Comparison of ENCODE assay signal across 9 cellular contexts in the genomic region with DNA sequence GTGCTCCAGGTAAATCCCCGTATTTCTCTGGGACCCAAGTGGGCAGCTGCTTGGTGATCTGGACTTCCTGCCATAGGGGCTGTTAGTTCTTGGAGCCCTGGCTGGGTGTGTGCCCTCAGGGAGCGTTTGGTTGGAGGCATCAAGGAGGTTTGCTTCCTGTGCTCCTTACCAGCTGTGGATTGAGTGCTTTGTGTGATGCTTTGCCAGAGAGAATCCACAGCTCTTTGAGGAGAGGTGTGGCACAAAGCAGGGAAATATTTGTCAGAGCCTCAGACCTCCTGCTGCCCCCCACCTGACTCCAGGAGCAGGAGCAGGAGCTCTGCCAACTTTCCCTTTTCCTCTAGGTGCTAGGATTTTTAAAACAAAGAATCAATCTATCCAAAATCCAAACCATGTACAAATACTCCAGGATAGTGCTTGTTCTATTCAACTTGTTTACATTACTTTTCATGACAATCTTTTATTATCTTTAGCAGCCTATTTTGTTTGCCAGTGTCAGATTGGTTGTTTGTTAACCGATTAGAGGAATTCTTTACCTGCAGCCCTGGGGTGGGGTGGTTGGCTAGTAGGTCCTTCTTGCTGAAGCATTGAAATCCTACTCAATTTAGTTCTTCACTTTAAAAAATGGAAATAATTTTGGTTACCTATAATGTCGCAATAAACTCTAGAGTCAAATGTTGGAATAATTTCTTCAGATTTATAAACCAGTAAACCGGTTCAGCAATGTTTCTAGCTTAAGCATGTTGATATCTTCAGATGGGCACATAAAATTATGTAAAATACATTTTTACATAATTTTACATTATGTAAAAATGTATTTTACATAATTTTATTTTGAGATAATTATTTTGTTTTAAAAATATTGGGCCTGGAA. TPM values are rescaled to one million over a fixed set of nuclear protein-coding genes. Genes with fewer than 3 reads are reported as not detected.
A peak's percentile ranks its signal among the peaks of the same experiment; 100 is the strongest.
DNase-seq lines count a peak whose midpoint lies in the region; ATAC-seq and TF ChIP-seq lines count a peak whose summit lies in the region.
"Had no signal": no experiment of that assay in that cellular context is flagged by ENCODE, and none has a peak within 500 bp of the region (broad histone marks: within the 10 kb centered on the region; RNA-seq: fewer than 3 reads in every experiment).

No MANE protein-coding gene starts in this region.

- H3K27me3 ChIP-seq in heart right ventricle (no peaks in the 10 kb centered on the region), upper lobe of right lung (no peaks in the 10 kb centered on the region)

- no peaks in the 10 kb centered on the region for H3K36me3 ChIP-seq in heart right ventricle
- no peaks in the 10 kb centered on the region for H3K36me3 ChIP-seq in upper lobe of right lung

- H3K4me3 Mint-ChIP-seq in brain = peak overlapping the region; percentile 88 to 99 (median 92)
- H3K4me3 Mint-ChIP-seq in mesothelial cell of epicardium = peak overlapping the region; percentile 86

- no peak for TF ChIP-seq CTCF in heart right ventricle (IDR thresholded peaks at IDR 0.05)
- TF ChIP-seq CTCF in brain (conservative IDR thresholded peaks at IDR 0.05) = no peak
- no peak for TF ChIP-seq CTCF in mesothelial cell of epicardium (IDR thresholded peaks at IDR 0.05; ENCODE audit: unreplicated experiment)
- no peak for TF ChIP-seq CTCF in upper lobe of right lung (IDR thresholded peaks at IDR 0.05)

- peaks cover 10 to 51% (median 44%) of the 10 kb centered on the region in 9 donors for H3K4me1 ChIP-seq in heart right ventricle
- peaks cover 25% of the 10 kb centered on the region for H3K4me1 ChIP-seq in upper lobe of right lung

- H3K9me3 Mint-ChIP-seq in brain = peaks cover 5 to 19% (median 12%) of the 10 kb centered on the region in 5 experiments
- H3K9me3 Mint-ChIP-seq in mesothelial cell of epicardium = peaks cover 7% of the 10 kb centered on the region

- peaks cover 3% of the 10 kb centered on the region for H3K27me3 Mint-ChIP-seq in brain
- no peaks in the 10 kb centered on the region for H3K27me3 Mint-ChIP-seq in mesothelial cell of epicardium (ENCODE audit: low read depth)

- intact Hi-C loops in heart right ventricle (cut with DNase I) (loop anchor here in 1 of 10 donors (1.0 kb wide), 1 partner anchor 29 kb away; no protein-coding TSS in a partner anchor), left ventricle myocardium superior (cut with micrococcal nuclease) (no loop called here), upper lobe of right lung (cut with DNase I) (no loop called here)

- H3K27ac ChIP-seq in heart right ventricle (peak overlapping the region; percentile 69 to 92 (median 87)), upper lobe of right lung (peak overlapping the region; percentile 79)

- whole genome bisulfite sequencing in heart right ventricle, 2 donors = 63 to 70% methylated on average over 5 of the region's 5 CpGs

- H3K4me1 Mint-ChIP-seq in brain (peaks cover 46% of the 10 kb centered on the region), mesothelial cell of epicardium (peaks cover 37% of the 10 kb centered on the region)

- no peak for DNase-seq in heart right ventricle
- no peak for DNase-seq in left ventricle myocardium superior
- no peak for DNase-seq in mesothelial cell of epicardium (ENCODE audit: low spot score in 2 of 2, unreplicated experiment in 2 of 2)
- no peak for DNase-seq in upper lobe of right lung
- no peak for DNase-seq in stimulated activated CD4-positive, alpha-beta T cell treated with anti-CD3 and anti-CD28 coated beads, Interleukin-1b, Interleukin-23, amount 100 ng/mL, for 48 hours
- DNase-seq in SKM-1 treated with dmso at 0.1 percent for 144 hours (lab: John Stamatoyannopoulos, UW; ENCODE audit: unreplicated experiment) = no peak

- H3K36me3 Mint-ChIP-seq in brain (peaks cover 18% of the 10 kb centered on the region), mesothelial cell of epicardium (peaks cover 7% of the 10 kb centered on the region)
- H3K36me3 Mint-ChIP-seq: CD4-positive, CD25-positive, alpha-beta regulatory T cell had no signal

- H3K4me3 ChIP-seq in heart right ventricle (peak overlapping the region in 7 of 10 donors; percentile 69 to 83 (median 76)), upper lobe of right lung (peak overlapping the region; percentile 69)

- H3K9me3 ChIP-seq in heart right ventricle = peaks cover 0 to 10% (median 0%) of the 10 kb centered on the region in 11 donors
- no peaks in the 10 kb centered on the region for H3K9me3 ChIP-seq in upper lobe of right lung

- ATAC-seq in heart right ventricle = no peak
- ATAC-seq in left ventricle myocardium superior = no peak
- ATAC-seq in upper lobe of right lung = no peak
- ATAC-seq in HG02759 (IDR thresholded peaks at IDR 0.05; ENCODE audit: unreplicated experiment) = no peak

- peak overlapping the region; percentile 55 to 98 (median 95) for H3K27ac Mint-ChIP-seq in brain
- H3K27ac Mint-ChIP-seq in mesothelial cell of epicardium = peak overlapping the region; percentile 86

RNA-seq across cellular contexts. Expression of gene CTDSPL, which starts 2.5 kb away (rescaled TPM):
- total RNA-seq in heart right ventricle (10 to 100 TPM; 27.8 to 51.5 (median 42.0) TPM), left ventricle myocardium superior (53.8 TPM), mesothelial cell of epicardium (29.1 to 33.9 TPM (median 29.9 TPM) in 3 replicates), upper lobe of right lung (78.6 TPM)
- polyA plus RNA-seq in heart right ventricle (10 to 100 TPM in 1 of 2 donors, 1 to 10 TPM in 1; 5.4 to 11.3 TPM), brain (ENCODE audit: insufficient read depth, low read depth, low replicate concordance) (8.6 TPM)
